ENCODE assay signal across 18 cellular contexts in the genomic region with DNA sequence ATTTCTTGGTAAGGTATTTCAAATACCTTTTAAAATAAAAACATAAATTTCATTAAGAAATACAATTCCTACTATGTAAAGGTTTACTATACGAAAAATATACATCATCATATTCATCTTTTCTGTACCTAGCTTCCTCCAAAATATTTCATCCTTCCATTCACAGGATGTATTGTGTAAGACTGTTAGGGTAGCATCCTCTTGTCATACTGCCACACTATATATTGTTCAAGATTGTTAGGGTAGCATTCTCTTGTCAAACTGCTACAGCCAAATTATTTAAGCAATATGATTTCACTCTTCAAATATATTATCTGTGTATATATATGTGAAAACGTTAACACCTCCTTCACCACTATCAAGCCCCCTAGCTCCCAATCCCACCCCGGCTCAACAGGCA. TPM values are rescaled to one million over a fixed set of nuclear protein-coding genes. Genes with fewer than 3 reads are reported as not detected.
DNase-seq lines count a peak whose midpoint lies in the region; ATAC-seq and TF ChIP-seq lines count a peak whose summit lies in the region.
"Had no signal": no experiment of that assay in that cellular context is flagged by ENCODE, and none has a peak within 500 bp of the region (broad histone marks: within the 10 kb centered on the region; RNA-seq: fewer than 3 reads in every experiment).

No MANE protein-coding gene starts in this region.

- no peak overlapping the region for H3K18ac ChIP-seq in IMR-90 (ENCODE audit: low read depth, low read length)

- no peak overlapping the region for H3K56ac ChIP-seq in IMR-90 (ENCODE audit: extremely low read depth, insufficient read depth, low read length)

- no peaks in the 10 kb centered on the region for H3K9me3 ChIP-seq in IMR-90 (ENCODE audit: control insufficient read depth, insufficient read depth, low read length)
- H3K9me3 ChIP-seq: tibial nerve had no signal

- H3K27me3 ChIP-seq in IMR-90 (ENCODE audit: control insufficient read depth, insufficient read depth, low read length) = no peaks in the 10 kb centered on the region
- H3K27me3 ChIP-seq: dorsolateral prefrontal cortex, tibial nerve had no signal

- H3K27me3 Mint-ChIP-seq in activated T-cell treated with anti-CD3 and anti-CD28 coated beads, Interleukin-2, amount 50 U/mL, for 24 hours = no peaks in the 10 kb centered on the region
- no peaks in the 10 kb centered on the region for H3K27me3 Mint-ChIP-seq in activated naive CD8-positive, alpha-beta T cell
- H3K27me3 Mint-ChIP-seq in nephron progenitor cell (ENCODE audit: low read depth, poor library complexity) = peaks cover 3% of the 10 kb centered on the region
- no peaks in the 10 kb centered on the region for H3K27me3 Mint-ChIP-seq in effector memory CD8-positive, alpha-beta T cell
- H3K27me3 Mint-ChIP-seq: activated CD4-positive, alpha-beta T cell treated with anti-CD3 and anti-CD28 coated beads, Interleukin-2, amount 10 ng/mL, durations not matched to agents 7 days and 5 days; CD4-positive, alpha-beta memory T cell; stimulated activated naive B cell treated with anti-CD40 and anti-IgM and Interleukin-4, amounts not matched to agents 10 μg/mL and 1 μg/mL and 100 μg/mL, for 72 hours had no signal

- no peak overlapping the region for H2AK9ac ChIP-seq in IMR-90 (replicated peaks; ENCODE audit: low read depth, low read length, poor library complexity)

- H2BK20ac ChIP-seq in IMR-90 (ENCODE audit: low read depth, low read length) = no peak overlapping the region

- H3K4me1 Mint-ChIP-seq in activated T-cell treated with anti-CD3 and anti-CD28 coated beads, Interleukin-2, amount 50 U/mL, for 24 hours (ENCODE audit: low read depth) = peaks cover 26% of the 10 kb centered on the region
- H3K4me1 Mint-ChIP-seq in activated naive CD8-positive, alpha-beta T cell (ENCODE audit: low read depth) = peaks cover 23% of the 10 kb centered on the region
- H3K4me1 Mint-ChIP-seq in nephron progenitor cell = peaks cover 42% of the 10 kb centered on the region
- peaks cover 19 to 26% of the 10 kb centered on the region in 2 donors for H3K4me1 Mint-ChIP-seq in effector memory CD8-positive, alpha-beta T cell (ENCODE audit: low read depth in 2 of 2)

- no peaks in the 10 kb centered on the region for H3K9me3 Mint-ChIP-seq in activated T-cell treated with anti-CD3 and anti-CD28 coated beads, Interleukin-2, amount 50 U/mL, for 24 hours
- H3K9me3 Mint-ChIP-seq in activated naive CD8-positive, alpha-beta T cell (ENCODE audit: low read depth) = no peaks in the 10 kb centered on the region
- peaks cover 4% of the 10 kb centered on the region for H3K9me3 Mint-ChIP-seq in nephron progenitor cell
- no peaks in the 10 kb centered on the region for H3K9me3 Mint-ChIP-seq in effector memory CD8-positive, alpha-beta T cell
- H3K9me3 Mint-ChIP-seq: activated CD4-positive, alpha-beta T cell treated with anti-CD3 and anti-CD28 coated beads, Interleukin-2, amount 10 ng/mL, durations not matched to agents 7 days and 5 days had no signal

- H2AFZ ChIP-seq in IMR-90 (replicated peaks; ENCODE audit: low read length, poor library complexity) = no peak overlapping the region

- no peak overlapping the region for H2BK15ac ChIP-seq in IMR-90 (ENCODE audit: low read depth, low read length)

- H3K23ac ChIP-seq in IMR-90 (ENCODE audit: low read depth, low read length) = no peak overlapping the region

- H3K36me3 ChIP-seq in IMR-90 (ENCODE audit: control insufficient read depth, insufficient read depth, low read length) = peaks cover 14% of the 10 kb centered on the region

- no peak for TF ChIP-seq POLR2A in IMR-90 (IDR thresholded peaks at IDR 0.05; ENCODE audit: low read depth, low read length)

- in situ Hi-C loops in IMR-90 (cut with MboI; ENCODE audit: low sequenced_read_pairs) = no loop called here

- H3K36me3 Mint-ChIP-seq in activated T-cell treated with anti-CD3 and anti-CD28 coated beads, Interleukin-2, amount 50 U/mL, for 24 hours (ENCODE audit: low read depth) = peaks cover 59% of the 10 kb centered on the region
- H3K36me3 Mint-ChIP-seq in activated naive CD8-positive, alpha-beta T cell = peaks cover 15% of the 10 kb centered on the region
- peaks cover 34% of the 10 kb centered on the region for H3K36me3 Mint-ChIP-seq in nephron progenitor cell (ENCODE audit: low read depth)
- peaks cover 53% of the 10 kb centered on the region for H3K36me3 Mint-ChIP-seq in effector memory CD8-positive, alpha-beta T cell (ENCODE audit: insufficient read depth)

- peaks cover 4% of the 10 kb centered on the region; the same call in 1 of the 2 replicates for H3K9me1 ChIP-seq in IMR-90 (ENCODE audit: insufficient read depth, low read length)

- H3K4me3 Mint-ChIP-seq in activated T-cell treated with anti-CD3 and anti-CD28 coated beads, Interleukin-2, amount 50 U/mL, for 24 hours = peak overlapping the region; percentile 96
- H3K4me3 Mint-ChIP-seq in activated naive CD8-positive, alpha-beta T cell = peak overlapping the region; percentile 96
- no peak overlapping the region for H3K4me3 Mint-ChIP-seq in nephron progenitor cell
- no peak overlapping the region for H3K4me3 Mint-ChIP-seq in effector memory CD8-positive, alpha-beta T cell

- no peak overlapping the region for H4K5ac ChIP-seq in IMR-90 (ENCODE audit: low read depth, low read length)

- H4K91ac ChIP-seq in IMR-90 (ENCODE audit: insufficient read depth, low read depth, low read length) = no peak overlapping the region

- H3K4me1 ChIP-seq in IMR-90 (ENCODE audit: control insufficient read depth, insufficient read depth, low read length) = peaks cover 3% of the 10 kb centered on the region; the same call in 1 of the 2 replicates

- POLR2A ChIA-PET in IMR-90 (lab: Charles Lee; ENCODE audit: unreplicated experiment) = no interaction called here

- no peak overlapping the region for H2AK5ac ChIP-seq in IMR-90 (ENCODE audit: low read depth, low read length)

- peaks cover 15% of the 10 kb centered on the region; the same call in 1 of the 2 replicates for H4K20me1 ChIP-seq in IMR-90 (ENCODE audit: insufficient read depth, low read length)

- dilution Hi-C loops in IMR-90 (cut with HindIII; ENCODE audit: low sequenced_read_pairs, unreplicated experiment) = no loop called here

- no TSS peak for BruUV-seq in IMR-90 (replicated peaks; lab: Mats Ljungman, UMichigan)

- TF ChIP-seq CTCF in IMR-90 (conservative IDR thresholded peaks at IDR 0.05; ENCODE audit: low read depth, low read length) = no peak
- no peak for TF ChIP-seq CTCF in nephron progenitor cell (IDR thresholded peaks at IDR 0.05)

- no peak overlapping the region for H2BK120ac ChIP-seq in IMR-90 (ENCODE audit: low read depth, low read length)

- peak overlapping the region; percentile 88 for H3K27ac Mint-ChIP-seq in activated T-cell treated with anti-CD3 and anti-CD28 coated beads, Interleukin-2, amount 50 U/mL, for 24 hours
- H3K27ac Mint-ChIP-seq in activated naive CD8-positive, alpha-beta T cell = peak overlapping the region; percentile 83
- H3K27ac Mint-ChIP-seq in nephron progenitor cell = peak overlapping the region; percentile 9
- H3K27ac Mint-ChIP-seq in effector memory CD8-positive, alpha-beta T cell = peak overlapping the region in 1 of 2 donors; percentile 73
- H3K27ac Mint-ChIP-seq: activated CD4-positive, alpha-beta T cell treated with anti-CD3 and anti-CD28 coated beads, Interleukin-2, amount 10 ng/mL, durations not matched to agents 7 days and 5 days had no signal

- no peak for TF ChIP-seq RAD21 in IMR-90 (IDR thresholded peaks at IDR 0.05; ENCODE audit: low read length)

- no peak for ATAC-seq in IMR-90 (ENCODE audit: low read depth)
- no peak for ATAC-seq in effector memory CD8-positive, alpha-beta T cell (replicated peaks)
- ATAC-seq: esophagus mucosa, left lobe of liver had no signal

- H3K4ac ChIP-seq in IMR-90 (ENCODE audit: low read depth, low read length) = no peak overlapping the region

- H3K4me2 ChIP-seq in IMR-90 (ENCODE audit: low read depth, low read length) = no peak overlapping the region

- H3K27ac ChIP-seq in IMR-90 (ENCODE audit: insufficient read depth, low read length) = no peak overlapping the region
- H3K27ac ChIP-seq: tibial nerve had no signal

- no CpG with 5 or more reads among the region's 3 CpGs for WGBS in IMR-90 (ENCODE audit: extremely low coverage in 2 of 2, insufficient read length in 1 of 2), 2 experiments

- H3K4me3 ChIP-seq in IMR-90 (ENCODE audit: insufficient read depth, low read depth, low read length) = no peak overlapping the region
- H3K4me3 ChIP-seq: tibial nerve had no signal

- peaks cover 3 to 31% of the 10 kb centered on the region in 2 experiments; a peak in 3 of 4 replicates for H3K79me1 ChIP-seq in IMR-90 (ENCODE audit: low read depth in 1 of 2, low read length in 2 of 2)

- H3K14ac ChIP-seq in IMR-90 (replicated peaks; ENCODE audit: low read depth, low read length) = no peak overlapping the region

- CTCF ChIA-PET in IMR-90 (lab: Yijun Ruan, JAX) = no interaction called here

- H4K8ac ChIP-seq in IMR-90 (ENCODE audit: low read depth in 2 of 2, low read length in 2 of 2) = no peak overlapping the region

- no peak for DNase-seq in activated T-cell treated with anti-CD3 and anti-CD28 coated beads, Interleukin-2, amount 50 U/mL, for 24 hours
- DNase-seq in activated T-cell treated with anti-CD3 and anti-CD28 coated beads for 4 hours = no peak
- DNase-seq in IMR-90 = no peak
- DNase-seq in nephron progenitor cell = no peak
- DNase-seq in RPMI8226 = no peak
- DNase-seq in effector memory CD8-positive, alpha-beta T cell = no peak
- DNase-seq in GM03348 (ENCODE audit: low spot score) = no peak
- DNase-seq: activated CD4-positive, alpha-beta T cell treated with anti-CD3 and anti-CD28 coated beads, Interleukin-2, amount 10 ng/mL, durations not matched to agents 7 days and 5 days; CD4-positive, alpha-beta memory T cell; DMS79 treated with DMSO at 0.1 percent for 48 hours; dorsolateral prefrontal cortex; NCI-H1417 treated with DMSO at 0.1 percent for 48 hours; stimulated activated CD4-positive, alpha-beta T cell treated with anti-CD3 and anti-CD28 coated beads, Interleukin-15, amount 100 ng/mL, for 24 hours; stimulated activated naive B cell treated with anti-CD40 and anti-IgM and Interleukin-4, amounts not matched to agents 10 μg/mL and 1 μg/mL and 100 μg/mL, for 72 hours had no signal

- H3K9ac ChIP-seq in IMR-90 (ENCODE audit: low read depth, low read length) = no peak overlapping the region

- intact Hi-C loops in IMR-90 (cut with micrococcal nuclease) = no loop called here

- no peak overlapping the region for H2BK5ac ChIP-seq in IMR-90 (ENCODE audit: low read depth, low read length, poor library complexity, severe bottlenecking)

TF ChIP-seq in IMR-90, 13 proteins besides CTCF, POLR2A, EP300 and RAD21:
- TF ChIP-seq NFE2L2 (IDR thresholded peaks at IDR 0.05; ENCODE audit: low read depth, low read length) (no peak), CEBPB (IDR thresholded peaks at IDR 0.05; ENCODE audit: low read depth, low read length) (peak; percentile 34; the same call in 1 of the 2 replicates)
TF ChIP-seq in IMR-90: peak in this region for 1.

RNA-seq across cellular contexts. Expression of a gene that starts 3.5 kb away (rescaled TPM):
- 37.1 and 77.8 TPM in 2 replicates for total RNA-seq in IMR-90 (2012; rRNA removed)
- 76.7 and 92.0 TPM in 2 replicates for polyA plus RNA-seq in IMR-90 (2012; rRNA removed)
- polyA plus RNA-seq in IMR-90 (2012; cell fraction: cytosol; rRNA removed) = 16.6 and 35.7 TPM in 2 replicates
- polyA plus RNA-seq in IMR-90 (2012; cell fraction: nucleus; rRNA removed; ENCODE audit: low replicate concordance) = 2.7 and 27.1 TPM in 2 replicates

RNA-seq across cellular contexts. Expression of a gene that starts 41.9 kb away (rescaled TPM):
- 7.7 and 15.0 TPM in 2 replicates for total RNA-seq in IMR-90 (2012; rRNA removed)
- 4.4 and 7.8 TPM in 2 replicates for polyA plus RNA-seq in IMR-90 (2012; rRNA removed)
- 4.6 and 6.0 TPM in 2 replicates for polyA plus RNA-seq in IMR-90 (2012; cell fraction: cytosol; rRNA removed)
- 1.6 and 4.2 TPM in 2 replicates for polyA plus RNA-seq in IMR-90 (2012; cell fraction: nucleus; rRNA removed; ENCODE audit: low replicate concordance)

Comparison
In these comparisons a context has a peak if more than half of its experiments do, and no peak if none do; other contexts are left out.
1. H3K4me3 Mint-ChIP-seq: peak in activated T-cell treated with anti-CD3 and anti-CD28 coated beads, Interleukin-2, amount 50 U/mL, for 24 hours (single experiment) and activated naive CD8-positive, alpha-beta T cell (single experiment); none in nephron progenitor cell (single experiment) and effector memory CD8-positive, alpha-beta T cell (0 of 2).